In the genomic region with DNA sequence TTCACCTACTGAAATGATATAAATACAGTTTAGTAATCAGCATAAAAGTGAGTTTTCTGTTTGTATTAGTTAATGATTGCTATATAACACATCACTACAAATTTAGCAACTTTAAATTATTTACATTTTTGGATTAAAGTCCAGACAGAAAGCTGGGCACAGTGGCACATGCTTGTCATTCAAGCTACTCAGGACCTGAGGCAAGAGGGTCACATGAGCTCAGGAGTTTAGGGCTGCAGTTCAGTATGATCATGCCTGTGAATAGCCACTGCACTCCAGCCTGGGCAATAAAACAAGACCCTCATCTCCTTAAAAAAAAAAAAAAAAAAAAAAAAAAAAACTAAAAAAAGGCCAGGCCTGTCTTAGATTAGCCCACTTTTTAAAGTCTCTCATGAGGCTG, we compare ENCODE assay signal across 8 cellular contexts.
"Had no signal": no experiment of that assay in that cellular context is flagged by ENCODE, and none has a peak within 500 bp of the region (broad histone marks: within the 10 kb centered on the region; RNA-seq: fewer than 3 reads in every experiment).

No MANE protein-coding gene starts in this region.

- DNase-seq: GDM1, GF-D8 had no signal

- H3K4me3 ChIP-seq: GM12878 had no signal

- FAIRE-seq: G401.6, GM12878, GM12891, GM12892, GM18507, GM19239 had no signal

- ATAC-seq: GM12878 had no signal
